Comparison of ENCODE assay signal across 11 cellular contexts in genomic region chr7:112556633-112557032, GRCh38.
DNase-seq lines count a peak whose midpoint lies in the region; ATAC-seq, FAIRE-seq and TF ChIP-seq lines count a peak whose summit lies in the region.
"Had no signal": no experiment of that assay in that cellular context is flagged by ENCODE, and none has a peak within 500 bp of the region (broad histone marks: within the 10 kb centered on the region; RNA-seq: fewer than 3 reads in every experiment).

No MANE protein-coding gene starts in this region.

- no peak overlapping the region for H3K4me3 Mint-ChIP-seq in activated CD4-positive, alpha-beta T cell treated with anti-CD3 and anti-CD28 coated beads for 36 hours
- H3K4me3 Mint-ChIP-seq in WTC11: no peak overlapping the region
- H3K4me3 Mint-ChIP-seq: type B pancreatic cell had no signal

- peaks cover 19% of the 10 kb centered on the region for H3K4me1 Mint-ChIP-seq in activated CD4-positive, alpha-beta T cell treated with anti-CD3 and anti-CD28 coated beads for 36 hours
- H3K4me1 Mint-ChIP-seq in WTC11: no peaks in the 10 kb centered on the region

- H3K9ac ChIP-seq in MM.1S (ENCODE audit: low read length): no peak overlapping the region
- no peak overlapping the region for H3K9ac ChIP-seq in keratinocyte (ENCODE audit: control insufficient read depth, extremely low read depth, insufficient read depth, low read length)

- H3K9me3 ChIP-seq in MM.1S (replicated peaks; ENCODE audit: insufficient read depth, low read length) (no peaks in the 10 kb centered on the region), keratinocyte (ENCODE audit: control insufficient read depth, low read depth, low read length) (no peaks in the 10 kb centered on the region), A673 (ENCODE audit: low read depth, low read length, poor library complexity, severe bottlenecking) (no peaks in the 10 kb centered on the region)

- peak; percentile 97 for ATAC-seq in activated CD4-positive, alpha-beta T cell treated with anti-CD3 and anti-CD28 coated beads for 36 hours
- ATAC-seq in HG02759 (IDR thresholded peaks at IDR 0.05; ENCODE audit: unreplicated experiment) (peak; percentile 87), WTC11 (no peak)

- no peaks in the 10 kb centered on the region for H3K36me3 Mint-ChIP-seq in activated CD4-positive, alpha-beta T cell treated with anti-CD3 and anti-CD28 coated beads for 36 hours (ENCODE audit: low read depth)
- H3K36me3 Mint-ChIP-seq in WTC11: no peaks in the 10 kb centered on the region
- H3K36me3 Mint-ChIP-seq: type B pancreatic cell had no signal

- H3K27me3 ChIP-seq in MM.1S (replicated peaks; ENCODE audit: insufficient read depth, low read length) (no peaks in the 10 kb centered on the region), keratinocyte (ENCODE audit: control insufficient read depth, extremely low read depth, insufficient read depth, low read length) (no peaks in the 10 kb centered on the region), A673 (replicated peaks; ENCODE audit: insufficient read depth, low read depth, low read length, poor library complexity) (no peaks in the 10 kb centered on the region)

- H3K4me1 ChIP-seq in MM.1S (ENCODE audit: low read length) (peaks cover 9% of the 10 kb centered on the region), keratinocyte (ENCODE audit: control insufficient read depth, extremely low read depth, insufficient read depth, low read length) (no peaks in the 10 kb centered on the region), A673 (ENCODE audit: insufficient read depth, low read length, poor library complexity, severe bottlenecking) (no peaks in the 10 kb centered on the region)

- intact Hi-C loops in activated CD4-positive, alpha-beta T cell treated with anti-CD3 and anti-CD28 coated beads for 36 hours (cut with DNase I, micrococcal nuclease): loop anchor here (5.0 to 10.0 kb wide), 4 partner anchors 228 to 728 kb away; partner anchors contain the start of genes SMIM30 (in 1 of the 2) and TMEM168 (in 1 of the 2)
- intact Hi-C loops in A673 (cut with micrococcal nuclease; ENCODE audit: unreplicated experiment): no loop called here

- H3K27ac ChIP-seq in MM.1S (ENCODE audit: low read length) (peak overlapping the region; percentile 26; the same call in 1 of the 2 replicates), keratinocyte (ENCODE audit: control insufficient read depth, insufficient read depth, low read length) (no peak overlapping the region), A673 (ENCODE audit: low read depth, low read length, poor library complexity, severe bottlenecking) (no peak overlapping the region)

- no peak for TF ChIP-seq CTCF in MM.1S (IDR thresholded peaks at IDR 0.05; ENCODE audit: low read length)
- TF ChIP-seq CTCF in keratinocyte (optimal IDR thresholded peaks at IDR 0.05 in 1 of 3, IDR thresholded peaks at IDR 0.05 in 1 of 3, conservative IDR thresholded peaks at IDR 0.05 in 1 of 3; ENCODE audit: extremely low read depth in 1 of 3, insufficient read depth in 2 of 3, low read length in 3 of 3): no peak
- no peak for TF ChIP-seq CTCF in WTC11 (IDR thresholded peaks at IDR 0.05)
- TF ChIP-seq CTCF in A673 (conservative IDR thresholded peaks at IDR 0.05; ENCODE audit: low read depth, low read length): no peak

- no peaks in the 10 kb centered on the region for H3K9me2 ChIP-seq in MM.1S (replicated peaks; ENCODE audit: insufficient read depth, low read length)

- H3K4me2 ChIP-seq in MM.1S (ENCODE audit: low read depth, low read length) (no peak overlapping the region), keratinocyte (ENCODE audit: control insufficient read depth, extremely low read depth, insufficient read depth, low read depth, low read length) (no peak overlapping the region)

- H3K79me2 ChIP-seq in MM.1S (ENCODE audit: low read length) (no peaks in the 10 kb centered on the region), keratinocyte (ENCODE audit: control insufficient read depth, insufficient read depth, low read length) (no peaks in the 10 kb centered on the region)

- dilution Hi-C loops in keratinocyte (cut with MboI; ENCODE audit: extremely low pct_ligation_motif_present, low sequenced_read_pairs): no loop called here

- no peak overlapping the region for H3K27ac Mint-ChIP-seq in activated CD4-positive, alpha-beta T cell treated with anti-CD3 and anti-CD28 coated beads for 36 hours
- H3K27ac Mint-ChIP-seq in WTC11: no peak overlapping the region
- H3K27ac Mint-ChIP-seq: type B pancreatic cell had no signal

- POLR2A ChIA-PET in activated CD4-positive, alpha-beta T cell treated with anti-CD3 and anti-CD28 coated beads for 36 hours (lab: Charles Lee): no interaction called here
- POLR2A ChIA-PET in WTC11 (lab: Charles Lee): no interaction called here
- POLR2A ChIA-PET in A673 (lab: Charles Lee; ENCODE audit: low non-redundant PET): interaction anchor here (0.6 kb wide), 1 partner anchor 333 kb away, joined by 3 read pairs; no protein-coding TSS in a partner anchor

- no peaks in the 10 kb centered on the region for H4K20me1 ChIP-seq in MM.1S (ENCODE audit: insufficient read depth, low read length)
- H4K20me1 ChIP-seq in keratinocyte (ENCODE audit: control insufficient read depth, extremely low read depth, insufficient read depth, low read length): no peaks in the 10 kb centered on the region

- no TSS peak for BruUV-seq in A673 (replicated peaks; lab: Mats Ljungman, UMichigan)

- H3K27me3 Mint-ChIP-seq in activated CD4-positive, alpha-beta T cell treated with anti-CD3 and anti-CD28 coated beads for 36 hours: no peaks in the 10 kb centered on the region
- no peaks in the 10 kb centered on the region for H3K27me3 Mint-ChIP-seq in WTC11 (ENCODE audit: low read depth)
- H3K27me3 Mint-ChIP-seq: type B pancreatic cell had no signal

- H3K9me1 ChIP-seq in keratinocyte (ENCODE audit: control insufficient read depth, extremely low read depth, insufficient read depth, low read length): no peaks in the 10 kb centered on the region

- peak; percentile 81 for FAIRE-seq in keratinocyte (lab: Jason Lieb, UNC)
- FAIRE-seq: A204.1, H1 had no signal

- no peak overlapping the region; the same call in 1 of the 2 replicates for H2AFZ ChIP-seq in MM.1S (ENCODE audit: low read length)
- no peak overlapping the region for H2AFZ ChIP-seq in keratinocyte (ENCODE audit: control insufficient read depth, low read length)

- DNase-seq in activated CD4-positive, alpha-beta T cell treated with anti-CD3 and anti-CD28 coated beads for 36 hours: peak; percentile 21
- no peak for DNase-seq in activated CD4-positive, alpha-beta T cell treated with anti-CD3 and anti-CD28 coated beads for 4 hours
- DNase-seq in MM.1S (peak; percentile 89), keratinocyte (ENCODE audit: low read depth, low spot score) (peak; percentile 32), NCI-H510A treated with DMSO at 0.1 percent for 48 hours (lab: John Stamatoyannopoulos, UW) (no peak), WTC11 (ENCODE audit: low spot score) (no peak), A673 (ENCODE audit: low spot score) (no peak)

- H3K36me3 ChIP-seq in MM.1S (replicated peaks; ENCODE audit: insufficient read depth, low read length) (no peaks in the 10 kb centered on the region), keratinocyte (ENCODE audit: control insufficient read depth in 2 of 2, extremely low read depth in 1 of 2, insufficient read depth in 2 of 2, low read length in 2 of 2) (no peaks in the 10 kb centered on the region), A673 (ENCODE audit: insufficient read depth, low read length, poor library complexity, severe bottlenecking) (no peaks in the 10 kb centered on the region)

- no peaks in the 10 kb centered on the region for H3K9me3 Mint-ChIP-seq in activated CD4-positive, alpha-beta T cell treated with anti-CD3 and anti-CD28 coated beads for 36 hours (ENCODE audit: low read depth)
- peaks cover 5% of the 10 kb centered on the region; the same call in 1 of the 2 replicates for H3K9me3 Mint-ChIP-seq in WTC11
- H3K9me3 Mint-ChIP-seq: type B pancreatic cell had no signal

- CTCF ChIA-PET in activated CD4-positive, alpha-beta T cell treated with anti-CD3 and anti-CD28 coated beads for 36 hours (lab: Charles Lee): interaction anchor here (1.3 kb wide), 1 partner anchor 865 kb away, joined by 3 read pairs; no protein-coding TSS in a partner anchor
- CTCF ChIA-PET in WTC11 (lab: Charles Lee) (no interaction called here), A673 (lab: Charles Lee) (no interaction called here)

- H3F3A ChIP-seq in MM.1S (ENCODE audit: insufficient read depth, low read length): peaks cover 9% of the 10 kb centered on the region

- H3K4me3 ChIP-seq in MM.1S (ENCODE audit: low read length) (no peak overlapping the region), keratinocyte (ENCODE audit: control insufficient read depth in 2 of 3, extremely low read depth in 1 of 3, insufficient read depth in 2 of 3, low read depth in 1 of 3, low read length in 3 of 3) (no peak overlapping the region), A673 (ENCODE audit: low read depth, low read length, poor library complexity, severe bottlenecking) (no peak overlapping the region)

TF ChIP-seq in WTC11, 78 proteins besides CTCF, POLR2A, EP300 and RAD21 (continues in another document):
- TF ChIP-seq NFE2L1 (CRISPR knock-in tag; IDR thresholded peaks at IDR 0.05) (no peak), CREB1 (CRISPR knock-in tag; IDR thresholded peaks at IDR 0.05) (no peak), SMAD3 (CRISPR knock-in tag; IDR thresholded peaks at IDR 0.05; ENCODE audit: borderline replicate concordance) (no peak), JAZF1 (CRISPR knock-in tag; IDR thresholded peaks at IDR 0.05) (no peak), TEAD1 (CRISPR knock-in tag; IDR thresholded peaks at IDR 0.05) (no peak), ZNF121 (CRISPR knock-in tag; IDR thresholded peaks at IDR 0.05) (no peak), HMGA2 (CRISPR knock-in tag; IDR thresholded peaks at IDR 0.05) (no peak)
- TF ChIP-seq, protein P1, sequence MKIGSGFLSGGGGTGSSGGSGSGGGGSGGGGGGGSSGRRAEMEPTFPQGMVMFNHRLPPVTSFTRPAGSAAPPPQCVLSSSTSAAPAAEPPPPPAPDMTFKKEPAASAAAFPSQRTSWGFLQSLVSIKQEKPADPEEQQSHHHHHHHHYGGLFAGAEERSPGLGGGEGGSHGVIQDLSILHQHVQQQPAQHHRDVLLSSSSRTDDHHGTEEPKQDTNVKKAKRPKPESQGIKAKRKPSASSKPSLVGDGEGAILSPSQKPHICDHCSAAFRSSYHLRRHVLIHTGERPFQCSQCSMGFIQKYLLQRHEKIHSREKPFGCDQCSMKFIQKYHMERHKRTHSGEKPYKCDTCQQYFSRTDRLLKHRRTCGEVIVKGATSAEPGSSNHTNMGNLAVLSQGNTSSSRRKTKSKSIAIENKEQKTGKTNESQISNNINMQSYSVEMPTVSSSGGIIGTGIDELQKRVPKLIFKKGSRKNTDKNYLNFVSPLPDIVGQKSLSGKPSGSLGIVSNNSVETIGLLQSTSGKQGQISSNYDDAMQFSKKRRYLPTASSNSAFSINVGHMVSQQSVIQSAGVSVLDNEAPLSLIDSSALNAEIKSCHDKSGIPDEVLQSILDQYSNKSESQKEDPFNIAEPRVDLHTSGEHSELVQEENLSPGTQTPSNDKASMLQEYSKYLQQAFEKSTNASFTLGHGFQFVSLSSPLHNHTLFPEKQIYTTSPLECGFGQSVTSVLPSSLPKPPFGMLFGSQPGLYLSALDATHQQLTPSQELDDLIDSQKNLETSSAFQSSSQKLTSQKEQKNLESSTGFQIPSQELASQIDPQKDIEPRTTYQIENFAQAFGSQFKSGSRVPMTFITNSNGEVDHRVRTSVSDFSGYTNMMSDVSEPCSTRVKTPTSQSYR (CRISPR knock-in tag; IDR thresholded peaks at IDR 0.05): no peak

Comparison
In these comparisons a context has a peak if more than half of its experiments do, and no peak if none do; other contexts are left out.
1. DNase-seq: peak in activated CD4-positive, alpha-beta T cell treated with anti-CD3 and anti-CD28 coated beads for 36 hours (single experiment), MM.1S (single experiment) and keratinocyte (single experiment); none in activated CD4-positive, alpha-beta T cell treated with anti-CD3 and anti-CD28 coated beads for 4 hours (0 of 2), NCI-H510A treated with DMSO at 0.1 percent for 48 hours (single experiment), WTC11 (single experiment) and A673 (single experiment).